In the genomic region with DNA sequence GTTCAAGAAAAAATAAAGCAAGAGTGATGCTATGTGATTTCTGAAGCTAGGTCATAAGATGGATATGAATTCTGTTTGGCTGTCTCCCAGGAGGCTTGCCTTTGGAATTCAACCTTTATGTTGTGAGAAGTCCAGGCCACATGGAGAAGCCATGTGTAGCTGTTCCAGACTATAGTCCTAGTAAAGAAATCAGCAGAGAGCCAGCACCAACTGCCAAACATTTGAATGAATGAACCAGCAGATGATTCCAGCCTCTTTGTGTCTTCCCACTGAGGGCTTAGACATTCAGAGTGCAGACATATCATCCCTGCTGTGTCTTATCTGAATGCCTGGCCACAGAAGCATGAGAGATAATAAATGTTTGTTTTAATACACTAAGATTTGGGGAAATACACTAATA, we compare ENCODE assay signal across 24 cellular contexts.
"Had no signal": no experiment of that assay in that cellular context is flagged by ENCODE, and none has a peak within 500 bp of the region (broad histone marks: within the 10 kb centered on the region; RNA-seq: fewer than 3 reads in every experiment).

No MANE protein-coding gene starts in this region.

- H3K9me3 ChIP-seq: esophagus squamous epithelium, ovary, stomach, testis, upper lobe of right lung had no signal

- H3K36me3 ChIP-seq: esophagus squamous epithelium, ovary, stomach, upper lobe of right lung had no signal

- DNase-seq: activated CD4-positive, alpha-beta T cell treated with anti-CD3 and anti-CD28 coated beads, Interleukin-2, amount 10 ng/mL, durations not matched to agents 24 days and 14 days; activated CD4-positive, CD25-positive, alpha-beta regulatory T cell; activated CD8-positive, alpha-beta memory T cell treated with anti-CD3 and anti-CD28 coated beads, Interleukin-2, amount 50 U/mL, for 4 hours; activated CD8-positive, alpha-beta T cell treated with anti-CD3 and anti-CD28 coated beads, Interleukin-2, amount 10 ng/mL, durations not matched to agents 7 days and 5 days; activated effector memory CD4-positive, alpha-beta T cell treated with anti-CD3 and anti-CD28 coated beads, Interleukin-2, amount 50 U/mL, for 16 hours; activated T-cell treated with anti-CD3 and anti-CD28 coated beads, Interleukin-2, amount 50 U/mL, for 48 hours; anterior cingulate cortex; cortex of kidney; effector CD8-positive, alpha-beta T cell; esophagus squamous epithelium; head of caudate nucleus; immature natural killer cell; ovary; stimulated activated CD4-positive, alpha-beta T cell treated with anti-CD3 and anti-CD28 coated beads, Interleukin-12 subunit alpha, Interleukin-12 subunit beta, amount 100 ng/mL, for 4 hours; stimulated activated CD4-positive, alpha-beta T cell treated with anti-CD3 and anti-CD28 coated beads, Interleukin-2, amount 100 ng/mL, for 24 hours; stomach; T-helper 17 cell; testis; upper lobe of right lung had no signal

- FAIRE-seq: endothelial cell of umbilical vein, frontal cortex had no signal

- H3K36me3 Mint-ChIP-seq: activated naive CD4-positive, alpha-beta T cell treated with anti-CD3 and anti-CD28 coated beads, Interleukin-2, amount 50 U/mL, for 72 hours; immature natural killer cell; mesothelial cell of epicardium had no signal

- H3K27ac Mint-ChIP-seq: activated CD4-positive, alpha-beta T cell treated with anti-CD3 and anti-CD28 coated beads, Interleukin-2, amount 10 ng/mL, durations not matched to agents 24 days and 14 days; activated CD8-positive, alpha-beta T cell treated with anti-CD3 and anti-CD28 coated beads, Interleukin-2, amount 10 ng/mL, durations not matched to agents 7 days and 5 days; activated naive CD4-positive, alpha-beta T cell treated with anti-CD3 and anti-CD28 coated beads, Interleukin-2, amount 50 U/mL, for 72 hours; immature natural killer cell; mesothelial cell of epicardium; T-helper 17 cell had no signal

- H3K27me3 Mint-ChIP-seq: activated CD4-positive, alpha-beta T cell treated with anti-CD3 and anti-CD28 coated beads, Interleukin-2, amount 10 ng/mL, durations not matched to agents 24 days and 14 days; T-helper 17 cell had no signal

- H3K9me3 Mint-ChIP-seq: activated CD4-positive, alpha-beta T cell treated with anti-CD3 and anti-CD28 coated beads, Interleukin-2, amount 10 ng/mL, durations not matched to agents 24 days and 14 days; mesothelial cell of epicardium; neural crest cell had no signal

- H3K4me3 Mint-ChIP-seq: activated CD4-positive, alpha-beta T cell treated with anti-CD3 and anti-CD28 coated beads, Interleukin-2, amount 10 ng/mL, durations not matched to agents 24 days and 14 days; activated CD8-positive, alpha-beta T cell treated with anti-CD3 and anti-CD28 coated beads, Interleukin-2, amount 10 ng/mL, durations not matched to agents 7 days and 5 days; immature natural killer cell; mesothelial cell of epicardium; neural crest cell; T-helper 17 cell had no signal

- H3K4me1 ChIP-seq: esophagus squamous epithelium, stomach, testis, upper lobe of right lung had no signal

- H3K4me3 ChIP-seq: esophagus squamous epithelium, ovary, stomach, testis, upper lobe of right lung had no signal

- ATAC-seq: activated CD8-positive, alpha-beta T cell treated with anti-CD3 and anti-CD28 coated beads, Interleukin-2, amount 10 ng/mL, durations not matched to agents 7 days and 5 days; activated naive CD4-positive, alpha-beta T cell treated with anti-CD3 and anti-CD28 coated beads, Interleukin-2, amount 50 U/mL, for 72 hours; T-helper 17 cell; upper lobe of right lung had no signal

- H3K4me1 Mint-ChIP-seq: activated CD4-positive, alpha-beta T cell treated with anti-CD3 and anti-CD28 coated beads, Interleukin-2, amount 10 ng/mL, durations not matched to agents 24 days and 14 days; immature natural killer cell; neural crest cell; T-helper 17 cell had no signal

- H3K27me3 ChIP-seq: esophagus squamous epithelium, ovary, stomach, testis, upper lobe of right lung had no signal

- H3K27ac ChIP-seq: esophagus squamous epithelium, ovary, stomach, testis, upper lobe of right lung had no signal
